16 cellular contexts compared by ENCODE assay signal in the genomic region with DNA sequence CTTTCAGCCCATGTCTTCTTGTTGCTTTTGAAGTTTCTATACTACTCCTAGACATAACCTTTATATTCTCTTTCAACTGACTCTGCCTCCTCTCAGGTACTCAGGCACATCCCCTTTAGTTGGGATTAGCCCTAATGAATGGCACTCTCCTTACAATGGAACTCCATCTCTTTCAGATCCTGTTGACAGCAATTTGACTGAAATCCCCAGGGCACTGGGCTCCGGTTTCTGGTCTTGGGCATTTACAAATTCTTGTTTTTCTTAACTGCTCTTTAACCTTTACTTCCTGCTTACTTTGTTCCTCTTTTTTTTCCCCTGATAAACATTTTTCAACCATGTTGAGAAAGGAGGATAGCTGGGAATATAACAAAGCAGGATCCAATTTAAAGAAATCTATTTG.
DNase-seq lines count a peak whose midpoint lies in the region; ATAC-seq, FAIRE-seq and TF ChIP-seq lines count a peak whose summit lies in the region.
"Had no signal": no experiment of that assay in that cellular context is flagged by ENCODE, and none has a peak within 500 bp of the region (broad histone marks: within the 10 kb centered on the region; RNA-seq: fewer than 3 reads in every experiment).

No MANE protein-coding gene starts in this region.

- peak; percentile 32 for DNase-seq in NCI-H82 (lab: John Stamatoyannopoulos, UW)
- DNase-seq in NCI-H82 treated with DMSO at 0.1 percent for 48 hours (lab: John Stamatoyannopoulos, UW; ENCODE audit: unreplicated experiment), result no peak
- peak; percentile 54 for DNase-seq in NCI-H69 (lab: John Stamatoyannopoulos, UW)
- peak in 1 of 2 experiments; percentile 3 for DNase-seq in H1 (ENCODE audit: low read depth in 1 of 2, low spot score in 2 of 2)
- no peak for DNase-seq in pancreas
- DNase-seq in GDM1 (lab: John Stamatoyannopoulos, UW), result no peak
- no peak for DNase-seq in A172 (ENCODE audit: low spot score)
- DNase-seq: activated naive CD4-positive, alpha-beta T cell treated with anti-CD3 and anti-CD28 coated beads, Interleukin-2, amount 10 ng/mL, durations not matched to agents 7 days and 5 days; Caco-2; effector CD8-positive, alpha-beta T cell; KG1; NCI-H1694 treated with DMSO at 0.1 percent for 48 hours; nucleus accumbens; uterus had no signal

- TF ChIP-seq CTCF in H1 (IDR thresholded peaks at IDR 0.05; ENCODE audit: control extremely low read depth in 1 of 3, insufficient read depth in 1 of 3, low read depth in 1 of 3, low read length in 3 of 3) (no peak), pancreas (IDR thresholded peaks at IDR 0.05) (no peak)

- no peaks in the 10 kb centered on the region for H3K79me2 ChIP-seq in H1 (ENCODE audit: control insufficient read depth in 1 of 2, insufficient read depth in 2 of 2, low read length in 2 of 2)

- H3K27ac ChIP-seq in H1 (ENCODE audit: low read depth, low read length) (no peak overlapping the region), pancreas (no peak overlapping the region)
- H3K27ac ChIP-seq: A549, uterus had no signal

- peak; percentile 87 for FAIRE-seq in H1 (lab: Jason Lieb, UNC)
- peak; percentile 29 for FAIRE-seq in pancreas (lab: Jason Lieb, UNC)
- FAIRE-seq: A549 had no signal

- H3K4ac ChIP-seq in H1 (replicated peaks; ENCODE audit: insufficient read length, low read depth, low read length), result no peak overlapping the region

- H4K20me1 ChIP-seq in H1 (replicated peaks in 1 of 2; ENCODE audit: control insufficient read depth in 1 of 2, insufficient read depth in 2 of 2, low read length in 2 of 2), result no peaks in the 10 kb centered on the region

- H4K8ac ChIP-seq in H1 (ENCODE audit: extremely low read depth, insufficient read depth, low read length), result no peak overlapping the region

- H4K91ac ChIP-seq in H1 (replicated peaks; ENCODE audit: insufficient read length, low read length), result no peak overlapping the region

- no peak for TF ChIP-seq EP300 in H1 (IDR thresholded peaks at IDR 0.05; ENCODE audit: borderline replicate concordance in 1 of 2, low read depth in 2 of 2, low read length in 2 of 2)

- no peak overlapping the region for H3K4me2 ChIP-seq in H1 (ENCODE audit: insufficient read depth in 1 of 2, low read depth in 2 of 2, low read length in 2 of 2)
- H3K4me2 ChIP-seq: A549 had no signal

- H2AFZ ChIP-seq in H1 (ENCODE audit: low read length), result no peak overlapping the region

- no peaks in the 10 kb centered on the region for H3K79me1 ChIP-seq in H1 (ENCODE audit: low read depth, low read length)

- WGBS in H1 (ENCODE audit: extremely low coverage in 1 of 2, insufficient coverage in 1 of 2, insufficient read length in 1 of 2, insufficient replicate concordance in 2 of 2, low coverage in 1 of 2, low lambda C conversion rate in 2 of 2, missing lambda C conversion rate in 1 of 2), 2 experiments, result 56% methylated on average over 1 of the region's 1 CpG; no CpG with 5 or more reads in 1 of the 2 experiments
- WGBS in pancreas, 2 donors, result 46 to 90% methylated on average over 1 of the region's 1 CpG

- no peak for TF ChIP-seq RAD21 in H1 (IDR thresholded peaks at IDR 0.05 in 1 of 2, conservative IDR thresholded peaks at IDR 0.05 in 1 of 2; ENCODE audit: low read depth in 2 of 2, low read length in 2 of 2)

- no peak overlapping the region for H2AK5ac ChIP-seq in H1 (ENCODE audit: low read depth, low read length)

- H3K36me3 ChIP-seq in H1 (ENCODE audit: control insufficient read depth in 2 of 4, insufficient read depth in 4 of 4, low read length in 3 of 4) (no peaks in the 10 kb centered on the region), pancreas (no peaks in the 10 kb centered on the region)
- H3K36me3 ChIP-seq: uterus had no signal

- H3K4me1 ChIP-seq in H1 (replicated peaks in 1 of 4; ENCODE audit: control insufficient read depth in 3 of 4, insufficient read depth in 4 of 4, low read length in 3 of 4) (0 out of 7 replicates have a peak, but pooled peaks cover 0 to 4% (median 0%) of the 10 kb centered on the region in 4 experiments), pancreas (no peaks in the 10 kb centered on the region)
- H3K4me1 ChIP-seq: A549, uterus had no signal

- no peak overlapping the region for H3K9ac ChIP-seq in H1 (replicated peaks in 1 of 4; ENCODE audit: extremely low read depth in 1 of 4, low read depth in 3 of 4, low read length in 3 of 4)

- H3K9me3 ChIP-seq in H1 (ENCODE audit: insufficient read depth in 2 of 2, low read depth in 1 of 2, low read length in 1 of 2), result no peaks in the 10 kb centered on the region
- no peaks in the 10 kb centered on the region for H3K9me3 ChIP-seq in pancreas
- H3K9me3 ChIP-seq: A549, Caco-2, uterus had no signal

- intact Hi-C loops in pancreas (cut with DNase I), result no loop called here

- no peak overlapping the region for H2BK5ac ChIP-seq in H1 (ENCODE audit: low read depth, low read length)

- H4K5ac ChIP-seq in H1 (ENCODE audit: insufficient read length, low read depth, low read length), result no peak overlapping the region

- no peak overlapping the region for H2BK15ac ChIP-seq in H1 (ENCODE audit: low read length)

- POLR2A ChIA-PET in H1 (lab: Charles Lee; ENCODE audit: partially characterized antibody), result no interaction called here

- no peak overlapping the region for H3K56ac ChIP-seq in H1 (replicated peaks; ENCODE audit: insufficient read length, low read depth, low read length)

- H3K18ac ChIP-seq in H1 (ENCODE audit: extremely low read depth, low read length), result no peak overlapping the region

- H2BK120ac ChIP-seq in H1 (replicated peaks; ENCODE audit: low read depth, low read length), result no peak overlapping the region

- H2BK12ac ChIP-seq in H1 (ENCODE audit: low read depth, low read length), result no peak overlapping the region

- H3K14ac ChIP-seq in H1 (ENCODE audit: insufficient read length), result no peak overlapping the region

- ATAC-seq in pancreas (no peak), HG02885 (IDR thresholded peaks at IDR 0.05; ENCODE audit: poor library complexity, unreplicated experiment) (no peak)
- ATAC-seq: A549 had no signal

- TF ChIP-seq POLR2A in H1 (IDR thresholded peaks at IDR 0.05; ENCODE audit: control extremely low read depth in 1 of 2, low read depth in 2 of 2, low read length in 2 of 2), result no peak

- CTCF ChIA-PET in H1 (lab: Charles Lee; ENCODE audit: partially characterized antibody), result no interaction called here

- H3K27me3 ChIP-seq in H1 (replicated peaks in 1 of 4; ENCODE audit: control insufficient read depth in 3 of 4, extremely low read depth in 1 of 4, insufficient read depth in 3 of 4, low read length in 3 of 4), result no peaks in the 10 kb centered on the region
- no peaks in the 10 kb centered on the region for H3K27me3 ChIP-seq in pancreas
- H3K27me3 ChIP-seq: uterus had no signal

- H3K23me2 ChIP-seq in H1 (ENCODE audit: low read depth, low read length), result no peaks in the 10 kb centered on the region

- no peak overlapping the region for H3K23ac ChIP-seq in H1 (ENCODE audit: insufficient read length)

- H3K4me3 ChIP-seq in H1 (ENCODE audit: extremely low read depth in 1 of 4, insufficient read depth in 2 of 4, low read depth in 3 of 4, low read length in 4 of 4) (no peak overlapping the region), pancreas (no peak overlapping the region)
- H3K4me3 ChIP-seq: A549, uterus had no signal

- H2BK20ac ChIP-seq in H1 (ENCODE audit: low read length), result no peak overlapping the region

TF ChIP-seq in H1, 55 proteins besides CTCF, POLR2A, EP300 and RAD21:
- TF ChIP-seq JUN (IDR thresholded peaks at IDR 0.05; ENCODE audit: low read depth, low read length) (no peak), ASH2L (IDR thresholded peaks at IDR 0.05; ENCODE audit: low read length) (no peak), USF2 (IDR thresholded peaks at IDR 0.05; ENCODE audit: low read length) (no peak), RBBP5 (IDR thresholded peaks at IDR 0.05; ENCODE audit: borderline replicate concordance, low read depth, low read length) (no peak), FOSL1 (IDR thresholded peaks at IDR 0.05; ENCODE audit: insufficient read depth, low read depth, low read length) (no peak), HDAC6 (IDR thresholded peaks at IDR 0.05; ENCODE audit: low read depth, low read length) (no peak), MAFK (IDR thresholded peaks at IDR 0.05; ENCODE audit: low read depth, low read length) (no peak), SRF (IDR thresholded peaks at IDR 0.05; ENCODE audit: low read depth, low read length) (no peak), SP1 (IDR thresholded peaks at IDR 0.05; ENCODE audit: low read depth, low read length) (no peak), CHD1 (IDR thresholded peaks at IDR 0.05; ENCODE audit: low read depth, low read length) (no peak), SIN3A (conservative IDR thresholded peaks at IDR 0.05 in 1 of 2, IDR thresholded peaks at IDR 0.05 in 1 of 2; ENCODE audit: low read depth in 1 of 2, low read length in 2 of 2) (no peak), CREB1 (IDR thresholded peaks at IDR 0.05) (no peak), RFX5 (IDR thresholded peaks at IDR 0.05; ENCODE audit: borderline replicate concordance, low read depth, low read length) (no peak), CBX5 (IDR thresholded peaks at IDR 0.05; ENCODE audit: low read depth, low read length) (no peak), POLR2AphosphoS5 (IDR thresholded peaks at IDR 0.05; ENCODE audit: low read depth, low read length) (no peak), SUZ12 (IDR thresholded peaks at IDR 0.05; ENCODE audit: low read length) (no peak)

Comparison
In these comparisons a context has a peak if more than half of its experiments do, and no peak if none do; other contexts are left out.
1. DNase-seq: peak in NCI-H82 (single experiment) and NCI-H69 (single experiment); none in NCI-H82 treated with DMSO at 0.1 percent for 48 hours (single experiment), pancreas (0 of 6), GDM1 (single experiment) and A172 (single experiment).